ENCODE assay signal across 19 cellular contexts in the genomic region with DNA sequence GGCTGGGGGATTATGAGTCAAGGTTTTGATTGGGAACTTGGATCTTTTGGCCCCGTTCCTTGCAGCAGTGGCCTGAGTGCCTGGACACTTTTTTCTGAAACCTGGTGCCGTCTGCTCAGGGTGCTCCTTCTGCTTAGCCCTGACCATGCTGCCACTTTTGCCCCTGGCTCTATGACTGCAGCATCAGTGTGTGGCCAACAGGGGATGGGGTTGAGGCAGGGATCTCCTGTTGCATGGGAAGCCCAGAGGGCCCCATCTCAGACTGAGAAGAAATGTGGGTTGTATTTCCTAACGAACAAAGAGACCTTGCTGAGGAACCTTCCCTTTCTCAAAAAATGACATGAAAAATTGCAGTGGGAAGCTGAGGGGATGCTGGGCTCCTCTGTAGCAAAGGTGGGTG. TPM values are rescaled to one million over a fixed set of nuclear protein-coding genes. Genes with fewer than 3 reads are reported as not detected.
"Had no signal": no experiment of that assay in that cellular context is flagged by ENCODE, and none has a peak within 500 bp of the region (broad histone marks: within the 10 kb centered on the region; RNA-seq: fewer than 3 reads in every experiment).

No MANE protein-coding gene starts in this region.

- H3K4me3 Mint-ChIP-seq: activated T-helper 1 cell treated with anti-CD3 and anti-CD28 coated beads, Interleukin-12 subunit alpha, Interleukin-12 subunit beta, Interleukin-2, Interleukin-4 antibody, amounts not matched to agents 30 ng/mL and 10 ng/mL and 1 ng/mL, durations not matched to agents 14 hours and 24 hours and 36 hours; natural killer cell treated with Interleukin-12 subunit alpha and Interleukin-12 subunit beta and Interleukin-15 and Interleukin-18, amount 100 ng/mL, for 72 hours; stimulated activated naive CD8-positive, alpha-beta T cell treated with anti-CD3 and anti-CD28 coated beads, Interleukin-15, Interleukin-2, amounts not matched to agents 100 ng/mL and 50 ng/mL, for 24 hours had no signal

- H3K9me3 ChIP-seq: colonic mucosa, heart right ventricle, left lung, sigmoid colon, thoracic aorta had no signal

- H3K4me3 ChIP-seq: colonic mucosa, heart right ventricle, left lung, sigmoid colon, thoracic aorta had no signal

- H3K9me3 Mint-ChIP-seq: activated T-helper 1 cell treated with anti-CD3 and anti-CD28 coated beads, Interleukin-12 subunit alpha, Interleukin-12 subunit beta, Interleukin-2, Interleukin-4 antibody, amounts not matched to agents 30 ng/mL and 10 ng/mL and 1 ng/mL, durations not matched to agents 14 hours and 24 hours and 36 hours; natural killer cell treated with Interleukin-12 subunit alpha and Interleukin-12 subunit beta and Interleukin-15 and Interleukin-18, amount 100 ng/mL, for 72 hours; stimulated activated naive CD8-positive, alpha-beta T cell treated with anti-CD3 and anti-CD28 coated beads, Interleukin-15, Interleukin-2, amounts not matched to agents 100 ng/mL and 50 ng/mL, for 24 hours had no signal

- DNase-seq: activated CD4-positive, alpha-beta T cell treated with anti-CD3 and anti-CD28 coated beads for 48 hours; activated naive CD4-positive, alpha-beta T cell; aorta; colonic mucosa; heart right ventricle; left lung; mesenchymal stem cell; occipital lobe; sigmoid colon; stimulated activated CD4-positive, alpha-beta T cell treated with anti-CD3 and anti-CD28 coated beads, Interleukin-2, amount 100 ng/mL, for 48 hours; stimulated activated CD8-positive, alpha-beta memory T cell treated with anti-CD3 and anti-CD28 coated beads, Interleukin-4, amount 100 ng/mL, for 48 hours had no signal

- H3K27ac ChIP-seq: colonic mucosa, heart right ventricle, left lung, sigmoid colon, thoracic aorta, VCaP had no signal

- ATAC-seq: heart right ventricle; left lung; natural killer cell treated with Interleukin-12 subunit alpha and Interleukin-12 subunit beta and Interleukin-15 and Interleukin-18, amount 100 ng/mL, for 72 hours had no signal

- H3K36me3 ChIP-seq: colonic mucosa, heart right ventricle, left lung, sigmoid colon, thoracic aorta had no signal

- H3K4me1 ChIP-seq: colonic mucosa, left lung, sigmoid colon had no signal

- H3K27ac Mint-ChIP-seq: activated T-helper 1 cell treated with anti-CD3 and anti-CD28 coated beads, Interleukin-12 subunit alpha, Interleukin-12 subunit beta, Interleukin-2, Interleukin-4 antibody, amounts not matched to agents 30 ng/mL and 10 ng/mL and 1 ng/mL, durations not matched to agents 14 hours and 24 hours and 36 hours; natural killer cell treated with Interleukin-12 subunit alpha and Interleukin-12 subunit beta and Interleukin-15 and Interleukin-18, amount 100 ng/mL, for 72 hours; stimulated activated naive CD8-positive, alpha-beta T cell treated with anti-CD3 and anti-CD28 coated beads, Interleukin-15, Interleukin-2, amounts not matched to agents 100 ng/mL and 50 ng/mL, for 24 hours had no signal

- H3K36me3 Mint-ChIP-seq: natural killer cell treated with Interleukin-12 subunit alpha and Interleukin-12 subunit beta and Interleukin-15 and Interleukin-18, amount 100 ng/mL, for 72 hours had no signal

RNA-seq across cellular contexts. Expression of a gene that starts 18.7 kb away (rescaled TPM):
- total RNA-seq: aorta; cardiac septum; endothelial cell of umbilical vein; natural killer cell treated with Interleukin-12 subunit alpha and Interleukin-12 subunit beta and Interleukin-15 and Interleukin-18, amount 100 ng/mL, for 72 hours; occipital lobe; pulmonary artery endothelial cell; sigmoid colon; thoracic aorta had no signal
